Comparison of ENCODE assay signal across 13 cellular contexts in the genomic region with DNA sequence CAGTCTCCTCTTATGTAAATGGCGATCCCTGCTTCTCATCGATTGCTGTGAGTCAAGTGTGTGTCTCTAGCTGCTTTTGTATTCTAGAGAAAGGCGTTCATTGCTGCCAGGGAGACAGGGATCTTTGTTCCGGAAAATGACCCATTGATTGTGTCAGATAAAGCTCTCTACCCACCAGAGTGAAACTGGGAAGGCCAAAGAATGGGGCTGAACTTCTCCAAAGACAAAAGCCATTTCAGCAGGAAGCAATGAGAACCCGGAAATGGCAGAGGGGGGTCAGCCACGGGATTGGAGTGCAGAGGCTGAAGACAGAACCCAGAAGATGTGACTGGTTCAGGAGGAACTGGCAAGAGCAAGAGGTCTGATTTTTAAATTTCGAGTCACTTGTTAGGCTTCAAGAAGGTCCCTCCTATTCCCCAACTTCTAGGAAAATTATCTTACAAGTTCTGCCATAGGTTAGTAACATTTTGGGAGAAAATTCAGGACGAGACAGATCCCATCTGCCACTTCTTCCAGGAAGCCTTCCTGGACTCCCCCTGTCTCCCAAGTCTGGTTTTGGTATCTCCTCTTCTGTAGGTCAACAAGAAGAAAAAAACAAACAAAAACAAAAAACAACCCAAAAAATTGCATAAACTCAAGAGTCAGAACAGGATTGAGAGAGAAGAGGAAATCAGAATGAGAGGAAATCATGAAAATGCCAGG.
DNase-seq lines count a peak whose midpoint lies in the region; TF ChIP-seq lines count a peak whose summit lies in the region.
"Had no signal": no experiment of that assay in that cellular context is flagged by ENCODE, and none has a peak within 500 bp of the region (broad histone marks: within the 10 kb centered on the region; RNA-seq: fewer than 3 reads in every experiment).

No MANE protein-coding gene starts in this region.

- peaks cover 4% of the 10 kb centered on the region for H3K4me1 ChIP-seq in suprapubic skin

- H3K36me3 Mint-ChIP-seq in activated CD4-positive, alpha-beta T cell treated with anti-CD3 and anti-CD28 coated beads, Interleukin-2, amount 10 ng/mL, durations not matched to agents 7 days and 5 days (ENCODE audit: low read depth), result no peaks in the 10 kb centered on the region
- H3K36me3 Mint-ChIP-seq: immature natural killer cell, type B pancreatic cell had no signal

- no peaks in the 10 kb centered on the region for H3K9me3 ChIP-seq in suprapubic skin

- DNase-seq in NCI-H146 (lab: John Stamatoyannopoulos, UW), result peak; percentile 36
- no peak for DNase-seq in NCI-H146 treated with DMSO at 0.1 percent for 48 hours (lab: John Stamatoyannopoulos, UW; ENCODE audit: unreplicated experiment)
- DNase-seq in cardiac fibroblast (ENCODE audit: low read depth in 2 of 2), result peak; percentile 11 to 16
- DNase-seq in activated CD4-positive, alpha-beta T cell treated with anti-CD3 and anti-CD28 coated beads, Interleukin-2, amount 10 ng/mL, durations not matched to agents 7 days and 5 days, result no peak
- DNase-seq in suprapubic skin (ENCODE audit: low spot score in 2 of 2), result no peak
- no peak for DNase-seq in NCI-H526 (lab: John Stamatoyannopoulos, UW)
- DNase-seq: activated naive CD8-positive, alpha-beta T cell treated with anti-CD3 and anti-CD28 coated beads, Interleukin-2, amount 50 U/mL, for 24 hours; immature natural killer cell; SW 1271 had no signal

- H3K27ac ChIP-seq in layer of hippocampus (ENCODE audit: low read depth, low read length) (peak overlapping the region; percentile 82), temporal lobe (ENCODE audit: low read depth, low read length) (peak overlapping the region; percentile 94), suprapubic skin (no peak overlapping the region)
- H3K27ac ChIP-seq: 22Rv1 had no signal

- H3K27me3 Mint-ChIP-seq in activated CD4-positive, alpha-beta T cell treated with anti-CD3 and anti-CD28 coated beads, Interleukin-2, amount 10 ng/mL, durations not matched to agents 7 days and 5 days, result peaks cover 5% of the 10 kb centered on the region

- H3K36me3 ChIP-seq in suprapubic skin, result no peaks in the 10 kb centered on the region

- TF ChIP-seq CTCF in cardiac fibroblast (IDR thresholded peaks at IDR 0.05; ENCODE audit: low read depth, low read length) (no peak), suprapubic skin (IDR thresholded peaks at IDR 0.05) (no peak)

- WGBS in suprapubic skin, result 68% methylated on average over 8 of the region's 8 CpGs

- POLR2A ChIA-PET in activated CD4-positive, alpha-beta T cell treated with anti-CD3 and anti-CD28 coated beads, Interleukin-2, amount 10 ng/mL, durations not matched to agents 7 days and 5 days (lab: Charles Lee), result no interaction called here

- H3K9me3 Mint-ChIP-seq in activated CD4-positive, alpha-beta T cell treated with anti-CD3 and anti-CD28 coated beads, Interleukin-2, amount 10 ng/mL, durations not matched to agents 7 days and 5 days, result no peaks in the 10 kb centered on the region
- H3K9me3 Mint-ChIP-seq: activated naive CD8-positive, alpha-beta T cell treated with anti-CD3 and anti-CD28 coated beads, Interleukin-2, amount 50 U/mL, for 24 hours; immature natural killer cell; type B pancreatic cell had no signal

- H3K4me1 Mint-ChIP-seq in activated CD4-positive, alpha-beta T cell treated with anti-CD3 and anti-CD28 coated beads, Interleukin-2, amount 10 ng/mL, durations not matched to agents 7 days and 5 days, result peaks cover 2% of the 10 kb centered on the region
- H3K4me1 Mint-ChIP-seq: activated naive CD8-positive, alpha-beta T cell treated with anti-CD3 and anti-CD28 coated beads, Interleukin-2, amount 50 U/mL, for 24 hours; immature natural killer cell had no signal

- CTCF ChIA-PET in activated CD4-positive, alpha-beta T cell treated with anti-CD3 and anti-CD28 coated beads, Interleukin-2, amount 10 ng/mL, durations not matched to agents 7 days and 5 days (lab: Charles Lee), result no interaction called here

- H3K27me3 ChIP-seq in layer of hippocampus (ENCODE audit: control insufficient read depth, insufficient read depth, low read length) (no peaks in the 10 kb centered on the region), suprapubic skin (no peaks in the 10 kb centered on the region)

- no peak for TF ChIP-seq EP300 in suprapubic skin (IDR thresholded peaks at IDR 0.05)

- no peak overlapping the region for H3K4me3 Mint-ChIP-seq in activated CD4-positive, alpha-beta T cell treated with anti-CD3 and anti-CD28 coated beads, Interleukin-2, amount 10 ng/mL, durations not matched to agents 7 days and 5 days
- H3K4me3 Mint-ChIP-seq: activated naive CD8-positive, alpha-beta T cell treated with anti-CD3 and anti-CD28 coated beads, Interleukin-2, amount 50 U/mL, for 24 hours; immature natural killer cell; type B pancreatic cell had no signal

- TF ChIP-seq POLR2A in suprapubic skin (IDR thresholded peaks at IDR 0.05), result no peak

- H3K4me3 ChIP-seq in cardiac fibroblast (replicated peaks in 1 of 2; ENCODE audit: low read depth in 2 of 2, low read length in 2 of 2) (no peak overlapping the region), suprapubic skin (no peak overlapping the region)

- no peak overlapping the region for H3K27ac Mint-ChIP-seq in activated CD4-positive, alpha-beta T cell treated with anti-CD3 and anti-CD28 coated beads, Interleukin-2, amount 10 ng/mL, durations not matched to agents 7 days and 5 days
- H3K27ac Mint-ChIP-seq: activated naive CD8-positive, alpha-beta T cell treated with anti-CD3 and anti-CD28 coated beads, Interleukin-2, amount 50 U/mL, for 24 hours; immature natural killer cell; type B pancreatic cell had no signal

Comparison
In these comparisons a context has a peak if more than half of its experiments do, and no peak if none do; other contexts are left out.
1. DNase-seq: peak in NCI-H146 (single experiment) and cardiac fibroblast (2 of 2); none in NCI-H146 treated with DMSO at 0.1 percent for 48 hours (single experiment), activated CD4-positive, alpha-beta T cell treated with anti-CD3 and anti-CD28 coated beads, Interleukin-2, amount 10 ng/mL, durations not matched to agents 7 days and 5 days (single experiment), suprapubic skin (0 of 2) and NCI-H526 (0 of 2).